ENCODE assay signal across 4 cellular contexts in genomic region chr17:43686957-43687356, GRCh38. TPM values are rescaled to one million over a fixed set of nuclear protein-coding genes. Genes with fewer than 3 reads are reported as not detected.
"Had no signal": no experiment of that assay in that cellular context is flagged by ENCODE, and none has a peak within 500 bp of the region (broad histone marks: within the 10 kb centered on the region; RNA-seq: fewer than 3 reads in every experiment).

No MANE protein-coding gene starts in this region.

RNA-seq across cellular contexts. Expression of gene MEOX1, which starts 25.2 kb away (rescaled TPM):
- total RNA-seq: left lobe of liver, lung microvascular endothelial cell, mammary epithelial cell had no signal
- polyA plus RNA-seq: immature natural killer cell, mammary epithelial cell had no signal
